8 cellular contexts compared by ENCODE assay signal in genomic region chr6:164412566-164412965, GRCh38.
"Had no signal": no experiment of that assay in that cellular context is flagged by ENCODE, and none has a peak within 500 bp of the region (broad histone marks: within the 10 kb centered on the region; RNA-seq: fewer than 3 reads in every experiment).

No MANE protein-coding gene starts in this region.

- H3K9me3 ChIP-seq: HAP-1 had no signal

- H3K27ac ChIP-seq: GM23248, HL-60 had no signal

- H3K4me3 ChIP-seq: GM23248, HAP-1 had no signal

- H2AFZ ChIP-seq: GM23248 had no signal

- H3K9ac ChIP-seq: GM23248 had no signal

- ATAC-seq: HCT116, HepG2 had no signal

- FAIRE-seq: HepG2 had no signal

- DNase-seq: GM23248, GOT3, H7, HFFc6 had no signal

- H3K36me3 ChIP-seq: HAP-1 had no signal
